Comparison of ENCODE assay signal across 18 cellular contexts in the genomic region with DNA sequence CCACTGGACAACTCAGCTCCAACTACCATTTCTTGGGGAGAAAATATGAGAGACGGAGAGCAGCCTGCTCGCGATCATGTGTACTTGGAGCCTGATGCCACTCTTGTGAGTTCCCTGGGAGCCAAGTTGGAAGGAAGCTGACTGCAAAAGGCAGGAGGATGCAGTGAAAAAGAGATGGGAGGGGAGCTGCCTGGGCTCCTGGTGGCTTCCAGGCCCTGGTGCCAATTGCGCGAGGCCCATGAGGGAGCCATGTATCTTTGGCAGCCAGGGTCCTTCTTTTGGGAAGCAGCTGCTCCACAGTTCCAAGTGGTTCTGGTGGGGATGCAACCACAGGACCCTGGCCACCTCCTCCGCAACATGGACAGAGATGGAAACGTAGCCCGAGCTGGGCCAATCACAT. TPM values are rescaled to one million over a fixed set of nuclear protein-coding genes. Genes with fewer than 3 reads are reported as not detected.
A peak's percentile ranks its signal among the peaks of the same experiment; 100 is the strongest.
DNase-seq lines count a peak whose midpoint lies in the region; ATAC-seq, FAIRE-seq and TF ChIP-seq lines count a peak whose summit lies in the region.
"Had no signal": no experiment of that assay in that cellular context is flagged by ENCODE, and none has a peak within 500 bp of the region (broad histone marks: within the 10 kb centered on the region; RNA-seq: fewer than 3 reads in every experiment).

No MANE protein-coding gene starts in this region.

- dilution Hi-C loops in endothelial cell of umbilical vein (cut with MboI; ENCODE audit: extremely low pct_ligation_motif_present, low sequenced_read_pairs) = no loop called here

- H3K27ac Mint-ChIP-seq in T-helper 2 cell treated with Interferon-gamma antibody and Interleukin-4, amounts not matched to agents 5 μg/mL and 100 μg/mL, for 36 hours = no peak overlapping the region

- H3K4me1 Mint-ChIP-seq in T-helper 2 cell treated with Interferon-gamma antibody and Interleukin-4, amounts not matched to agents 5 μg/mL and 100 μg/mL, for 36 hours (ENCODE audit: low read depth) = peaks cover 3% of the 10 kb centered on the region

- WGBS in heart right ventricle, 2 donors = 82 to 94% methylated on average over 8 of the region's 8 CpGs
- WGBS in pancreas, 2 donors = 95 to 97% methylated on average over 8 of the region's 8 CpGs

- no peaks in the 10 kb centered on the region for H3K9me1 ChIP-seq in endothelial cell of umbilical vein (replicated peaks; ENCODE audit: control insufficient read depth, extremely low read depth, insufficient read depth, low read length)

- no peak for DNase-seq in heart right ventricle
- DNase-seq in Right ventricle myocardium superior = no peak
- DNase-seq in endothelial cell of umbilical vein (ENCODE audit: low read depth, low spot score) = peak; percentile 30
- DNase-seq in pancreas = no peak
- DNase-seq in uterus = no peak
- DNase-seq in NCI-H1694 treated with DMSO at 0.1 percent for 48 hours (lab: John Stamatoyannopoulos, UW) = no peak
- DNase-seq in T-helper 2 cell treated with Interferon-gamma antibody and Interleukin-4, amounts not matched to agents 5 μg/mL and 100 μg/mL, for 36 hours (ENCODE audit: low spot score) = no peak
- DNase-seq: activated CD4-positive, alpha-beta T cell treated with anti-CD3 and anti-CD28 coated beads for 48 hours; dorsolateral prefrontal cortex; foreskin melanocyte; GF-D8; NCI-H1436; stimulated activated CD4-positive, alpha-beta T cell treated with anti-CD3 and anti-CD28 coated beads, Interleukin-4, amount 100 ng/mL, for 24 hours had no signal

- TF ChIP-seq POLR2A in endothelial cell of umbilical vein (IDR thresholded peaks at IDR 0.05; ENCODE audit: low read depth, low read length) = no peak
- no peak for TF ChIP-seq POLR2A in uterus (IDR thresholded peaks at IDR 0.05)

- no peaks in the 10 kb centered on the region for H4K20me1 ChIP-seq in endothelial cell of umbilical vein (replicated peaks; ENCODE audit: control insufficient read depth, extremely low read depth, insufficient read depth, low read length)

- no peak overlapping the region for H2AFZ ChIP-seq in endothelial cell of umbilical vein (ENCODE audit: low read depth, low read length)

- no peaks in the 10 kb centered on the region for H3K36me3 Mint-ChIP-seq in T-helper 2 cell treated with Interferon-gamma antibody and Interleukin-4, amounts not matched to agents 5 μg/mL and 100 μg/mL, for 36 hours (ENCODE audit: low read depth)

- H3K9me3 ChIP-seq in heart right ventricle = peaks cover 0 to 6% (median 0%) of the 10 kb centered on the region in 11 donors
- no peaks in the 10 kb centered on the region for H3K9me3 ChIP-seq in endothelial cell of umbilical vein (replicated peaks; ENCODE audit: control insufficient read depth, insufficient read depth, low read length)
- no peaks in the 10 kb centered on the region for H3K9me3 ChIP-seq in pancreas
- H3K9me3 ChIP-seq in uterus = no peaks in the 10 kb centered on the region

- no peaks in the 10 kb centered on the region for H3K27me3 Mint-ChIP-seq in T-helper 2 cell treated with Interferon-gamma antibody and Interleukin-4, amounts not matched to agents 5 μg/mL and 100 μg/mL, for 36 hours (ENCODE audit: low read depth)

- H3K79me2 ChIP-seq in endothelial cell of umbilical vein (ENCODE audit: control insufficient read depth, insufficient read depth, low read length) = no peaks in the 10 kb centered on the region

- peaks cover 4% of the 10 kb centered on the region for H3K9me3 Mint-ChIP-seq in T-helper 2 cell treated with Interferon-gamma antibody and Interleukin-4, amounts not matched to agents 5 μg/mL and 100 μg/mL, for 36 hours

- no peaks in the 10 kb centered on the region for H3K36me3 ChIP-seq in heart right ventricle
- H3K36me3 ChIP-seq in endothelial cell of umbilical vein (ENCODE audit: control insufficient read depth in 2 of 2, extremely low read depth in 1 of 2, insufficient read depth in 2 of 2, low read length in 2 of 2) = no peaks in the 10 kb centered on the region
- H3K36me3 ChIP-seq in pancreas = no peaks in the 10 kb centered on the region
- H3K36me3 ChIP-seq in uterus = no peaks in the 10 kb centered on the region

- ATAC-seq in heart right ventricle (no peak), Right ventricle myocardium superior (ENCODE audit: poor library complexity) (no peak), pancreas (no peak), HG02798 (IDR thresholded peaks at IDR 0.05; ENCODE audit: poor library complexity, unreplicated experiment) (no peak)

- POLR2A ChIA-PET in endothelial cell of umbilical vein (lab: Charles Lee) = interaction anchor here (1.4 to 4.5 kb wide), 4 partner anchors 12 to 53 kb away, joined by 4 to 73 read pairs (median 8); partner anchors contain the start of genes C11orf91 and CD59

- H3K27me3 ChIP-seq in heart right ventricle = no peaks in the 10 kb centered on the region
- no peaks in the 10 kb centered on the region for H3K27me3 ChIP-seq in endothelial cell of umbilical vein (ENCODE audit: control insufficient read depth in 2 of 2, insufficient read depth in 2 of 2, low read length in 2 of 2)
- H3K27me3 ChIP-seq in pancreas = no peaks in the 10 kb centered on the region
- no peaks in the 10 kb centered on the region for H3K27me3 ChIP-seq in uterus
- H3K27me3 ChIP-seq: dorsolateral prefrontal cortex had no signal

- CTCF ChIA-PET in endothelial cell of umbilical vein (lab: Charles Lee) = interaction anchor here (0.7 to 12.5 kb wide), 11 partner anchors 13 to 523 kb away, joined by 3 to 171 read pairs (median 10); partner anchors contain the start of genes C11orf91 and CD59

- H3K4me3 Mint-ChIP-seq in T-helper 2 cell treated with Interferon-gamma antibody and Interleukin-4, amounts not matched to agents 5 μg/mL and 100 μg/mL, for 36 hours = no peak overlapping the region

- peak overlapping the region; percentile 51 for H3K4me2 ChIP-seq in endothelial cell of umbilical vein (ENCODE audit: insufficient read depth, low read length)

- BruUV-seq in endothelial cell of umbilical vein (replicated peaks; lab: Mats Ljungman, UMichigan) = no TSS peak

- H3K4me3 ChIP-seq in heart right ventricle (no peak overlapping the region), endothelial cell of umbilical vein (replicated peaks in 1 of 3; ENCODE audit: insufficient read depth in 1 of 3, low read depth in 1 of 3, low read length in 3 of 3) (no peak overlapping the region), pancreas (no peak overlapping the region), uterus (no peak overlapping the region)
- H3K4me3 ChIP-seq: dorsolateral prefrontal cortex had no signal

- H3K27ac ChIP-seq in heart right ventricle (peak overlapping the region; percentile 78 to 94 (median 86)), endothelial cell of umbilical vein (ENCODE audit: insufficient read depth, low read depth, low read length) (peak overlapping the region; percentile 91), pancreas (peak overlapping the region; percentile 16 to 95 (median 88)), uterus (peak overlapping the region; percentile 86)

- intact Hi-C loops in heart right ventricle (cut with DNase I) (loop anchor here (2.0 to 10.0 kb wide), 11 partner anchors 138 to 735 kb away; partner anchors contain the start of gene CSTF3 (in 1 of the 10)), Right ventricle myocardium superior (cut with DNase I) (loop anchor here (2.0 to 5.0 kb wide), 2 partner anchors 147 to 327 kb away; no protein-coding TSS in a partner anchor), endothelial cell of umbilical vein (cut with micrococcal nuclease) (loop anchor here (10.0 kb wide), 1 partner anchor 725 kb away; no protein-coding TSS in a partner anchor), pancreas (cut with DNase I) (loop anchor here in 1 of 3 donors (10.0 kb wide), 2 partner anchors 325 to 525 kb away; partner anchors contain the start of gene CSTF3), uterus (cut with DNase I; ENCODE audit: low total_unique reads) (loop anchor here (10.0 kb wide), 1 partner anchor 525 kb away; the partner anchor contains the start of gene CSTF3)

- H3K4me1 ChIP-seq in heart right ventricle (peaks cover 18 to 68% (median 53%) of the 10 kb centered on the region in 9 donors), endothelial cell of umbilical vein (ENCODE audit: control insufficient read depth, extremely low read depth, insufficient read depth, low read length) (peaks cover 58% of the 10 kb centered on the region), pancreas (peaks cover 17 to 55% (median 33%) of the 10 kb centered on the region in 3 donors), uterus (peaks cover 0 to 10% of the 10 kb centered on the region in 2 donors)

- H3K9ac ChIP-seq in endothelial cell of umbilical vein (replicated peaks; ENCODE audit: extremely low read depth, insufficient read depth, low read length) = peak overlapping the region; percentile 72

- no peak for FAIRE-seq in endothelial cell of umbilical vein (lab: Jason Lieb, UNC)
- no peak for FAIRE-seq in pancreas (lab: Jason Lieb, UNC)

- TF ChIP-seq CTCF in heart right ventricle (IDR thresholded peaks at IDR 0.05) = no peak
- TF ChIP-seq CTCF in endothelial cell of umbilical vein (IDR thresholded peaks at IDR 0.05; ENCODE audit: extremely low read depth in 1 of 2, insufficient read depth in 1 of 2, low read depth in 1 of 2, low read length in 2 of 2) = no peak
- TF ChIP-seq CTCF in pancreas (IDR thresholded peaks at IDR 0.05) = no peak
- TF ChIP-seq CTCF in uterus (IDR thresholded peaks at IDR 0.05) = no peak

RNA-seq across cellular contexts. Expression of gene C11orf91, which starts 11.1 kb away (rescaled TPM):
- total RNA-seq in heart right ventricle = 1 to 10 TPM in 1 of 10 donors, not detected in 9; 3.0 TPM
- polyA plus RNA-seq in heart right ventricle = under 1 TPM in 1 of 2 donors, not detected in 1; 0.17 TPM
- not detected for total RNA-seq in Right ventricle myocardium superior
- 1.4 and 2.1 TPM in 2 replicates for total RNA-seq in endothelial cell of umbilical vein
- polyA plus RNA-seq in endothelial cell of umbilical vein = 0.21 and 0.94 TPM in 2 replicates
- polyA plus RNA-seq in endothelial cell of umbilical vein (2011; cell fraction: cytosol; rRNA removed) = 0.12 TPM in 1 of 2 replicates, not detected in the other
- 0.36 and 0.84 TPM in 2 replicates for polyA plus RNA-seq in endothelial cell of umbilical vein (2011; cell fraction: nucleus; rRNA removed)
- 0.48 and 0.59 TPM in 2 replicates for polyA plus RNA-seq in endothelial cell of umbilical vein (2012)
- not detected in 2 replicates for polyA minus RNA-seq in endothelial cell of umbilical vein
- not detected for polyA minus RNA-seq in endothelial cell of umbilical vein (2011; cell fraction: cytosol; rRNA and poly(A)+ RNA removed)
- 2.5 and 9.7 TPM in 2 replicates for polyA minus RNA-seq in endothelial cell of umbilical vein (2011; cell fraction: nucleus; rRNA and poly(A)+ RNA removed)
- total RNA-seq in pancreas = under 1 TPM in 2 of 6 donors, not detected in 4; 0.26 to 0.28 TPM
- polyA plus RNA-seq in pancreas = under 1 TPM in 1 of 2 donors, not detected in 1; 0.31 TPM
- total RNA-seq in uterus = not detected
- total RNA-seq: A673, myocyte, NCI-H460, RPMI7951 had no signal

RNA-seq across cellular contexts. Expression of gene CD59, which starts 46.7 kb away (rescaled TPM):
- total RNA-seq in heart right ventricle (1,000 to 10,000 TPM in 3 of 10 donors, 100 to 1,000 TPM in 7; 676 to 1,261 (median 764) TPM), Right ventricle myocardium superior (713 TPM), endothelial cell of umbilical vein (1,084 and 1,141 TPM in 2 replicates), pancreas (100 to 1,000 TPM; 129 to 495 (median 176) TPM), uterus (100 to 1,000 TPM; 221 to 621 (median 300) TPM)
- polyA plus RNA-seq in heart right ventricle (100 to 1,000 TPM; 120 to 758 TPM), endothelial cell of umbilical vein (898 and 992 TPM in 2 replicates), pancreas (100 to 1,000 TPM in 1 of 2 donors, 10 to 100 TPM in 1; 44.4 to 179 TPM)
- polyA plus RNA-seq in endothelial cell of umbilical vein (2011; cell fraction: cytosol; rRNA removed) = 1,189 and 1,210 TPM in 2 replicates
- polyA plus RNA-seq in endothelial cell of umbilical vein (2011; cell fraction: nucleus; rRNA removed) = 468 and 574 TPM in 2 replicates
- polyA plus RNA-seq in endothelial cell of umbilical vein (2012) = 1,678 and 2,079 TPM in 2 replicates
- 1,358 and 1,650 TPM in 2 replicates for polyA minus RNA-seq in endothelial cell of umbilical vein
- polyA minus RNA-seq in endothelial cell of umbilical vein (2011; cell fraction: cytosol; rRNA and poly(A)+ RNA removed) = 111 TPM
- 286 and 554 TPM in 2 replicates for polyA minus RNA-seq in endothelial cell of umbilical vein (2011; cell fraction: nucleus; rRNA and poly(A)+ RNA removed)
